ENCODE assay signal across 31 cellular contexts in the genomic region with DNA sequence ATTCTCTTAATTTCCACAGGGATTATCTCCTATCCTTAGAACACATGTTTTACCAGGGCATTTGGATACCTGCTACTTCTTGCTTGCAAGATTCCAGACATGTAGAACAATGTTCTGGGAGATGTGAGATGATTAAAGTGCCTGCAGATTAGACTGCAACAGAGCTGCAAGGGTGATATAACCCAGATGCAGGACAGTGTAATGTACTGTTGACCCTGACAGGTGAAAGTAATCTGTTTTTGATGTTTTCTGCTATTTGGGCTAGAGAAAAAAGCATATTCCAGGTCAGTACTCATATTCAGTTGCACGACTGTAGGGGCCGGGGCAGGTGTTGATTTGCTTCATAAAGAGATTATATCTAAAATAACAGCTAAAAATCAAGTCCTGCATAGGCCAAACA. TPM values are rescaled to one million over a fixed set of nuclear protein-coding genes. Genes with fewer than 3 reads are reported as not detected.
"Had no signal": no experiment of that assay in that cellular context is flagged by ENCODE, and none has a peak within 500 bp of the region (broad histone marks: within the 10 kb centered on the region; RNA-seq: fewer than 3 reads in every experiment).

No MANE protein-coding gene starts in this region.

- H3K27me3 ChIP-seq: ovary, right atrium auricular region, right lobe of liver, vagina had no signal

- H3K27ac Mint-ChIP-seq: mesothelial cell of epicardium; naive B cell; natural killer cell; nephron progenitor cell; neural progenitor cell; progenitor cell of endocrine pancreas; stimulated activated memory B cell treated with anti-CD40 and anti-IgM and Interleukin-4, amounts not matched to agents 10 μg/mL and 1 μg/mL and 100 μg/mL, for 72 hours; stimulated activated naive CD8-positive, alpha-beta T cell treated with anti-CD3 and anti-CD28 coated beads, Interleukin-15, amount 100 ng/mL, for 72 hours had no signal

- H3K9me3 Mint-ChIP-seq: mesothelial cell of epicardium; natural killer cell; neural progenitor cell; stimulated activated naive CD8-positive, alpha-beta T cell treated with anti-CD3 and anti-CD28 coated beads, Interleukin-15, amount 100 ng/mL, for 72 hours had no signal

- H3K4me2 ChIP-seq: neural progenitor cell, smooth muscle cell had no signal

- H2AFZ ChIP-seq: neural progenitor cell had no signal

- H3K4me3 ChIP-seq: left ventricle myocardium inferior, lung, neural progenitor cell, ovary, right atrium auricular region, right lobe of liver, smooth muscle cell, tibial nerve, upper lobe of left lung, vagina had no signal

- H3K4me3 Mint-ChIP-seq: mesothelial cell of epicardium; naive B cell; natural killer cell; nephron progenitor cell; neural progenitor cell; stimulated activated memory B cell treated with anti-CD40 and anti-IgM and Interleukin-4, amounts not matched to agents 10 μg/mL and 1 μg/mL and 100 μg/mL, for 72 hours; stimulated activated naive CD8-positive, alpha-beta T cell treated with anti-CD3 and anti-CD28 coated beads, Interleukin-15, amount 100 ng/mL, for 72 hours had no signal

- H3K36me3 Mint-ChIP-seq: mesothelial cell of epicardium; neural progenitor cell; stimulated activated memory B cell treated with anti-CD40 and anti-IgM and Interleukin-4, amounts not matched to agents 10 μg/mL and 1 μg/mL and 100 μg/mL, for 72 hours had no signal

- H3K9ac ChIP-seq: neural progenitor cell had no signal

- DNase-seq: left ventricle myocardium inferior; mesendoderm; naive B cell; natural killer cell; nephron progenitor cell; occipital lobe; ovary; right lobe of liver; stimulated activated CD4-positive, alpha-beta T cell treated with anti-CD3 and anti-CD28 coated beads, Interleukin-1b, Interleukin-23, amount 100 ng/mL, for 48 hours; stimulated activated CD4-positive, alpha-beta T cell treated with anti-CD3 and anti-CD28 coated beads, Interleukin-2, amount 100 ng/mL, for 48 hours; stimulated activated CD4-positive, alpha-beta T cell treated with anti-CD3 and anti-CD28 coated beads, Interleukin-4, amount 100 ng/mL, for 4 hours; stimulated activated CD8-positive, alpha-beta memory T cell treated with anti-CD3 and anti-CD28 coated beads, Interleukin-4, amount 100 ng/mL, for 48 hours; stimulated activated naive CD4-positive, alpha-beta T cell treated with Interleukin-2 at 50 U/mL for 16 hours; stimulated activated naive CD8-positive, alpha-beta T cell treated with anti-CD3 and anti-CD28 coated beads, Interleukin-15, amount 100 ng/mL, for 72 hours; substantia nigra; upper lobe of left lung had no signal

- H3K9me3 ChIP-seq: left ventricle myocardium inferior, neutrophil, ovary, right atrium auricular region, right lobe of liver, tibial nerve, upper lobe of left lung, vagina had no signal

- ATAC-seq: natural killer cell; right lobe of liver; stimulated activated memory B cell treated with anti-CD40 and anti-IgM and Interleukin-4, amounts not matched to agents 10 μg/mL and 1 μg/mL and 100 μg/mL, for 72 hours; stimulated activated naive CD8-positive, alpha-beta T cell treated with anti-CD3 and anti-CD28 coated beads, Interleukin-15, amount 100 ng/mL, for 72 hours had no signal

- H3K27ac ChIP-seq: left ventricle myocardium inferior, neural progenitor cell, neutrophil, ovary, right atrium auricular region, right lobe of liver, tibial nerve, upper lobe of left lung, vagina had no signal

- H3K4me1 ChIP-seq: neural progenitor cell had no signal

- H3K36me3 ChIP-seq: left ventricle myocardium inferior, neural progenitor cell, ovary, right atrium auricular region, right lobe of liver, tibial nerve, upper lobe of left lung, vagina had no signal

RNA-seq across cellular contexts. Expression of gene TMEM54, which starts 27.1 kb away (rescaled TPM):
- total RNA-seq: mononuclear cell, natural killer cell had no signal

RNA-seq across cellular contexts. Expression of gene HPCA, which starts 42.0 kb away (rescaled TPM):
- total RNA-seq: kidney epithelial cell, left ventricle myocardium inferior, mononuclear cell, pulmonary artery endothelial cell, right atrium auricular region, right lobe of liver, skeletal muscle tissue, smooth muscle cell, tibial nerve, upper lobe of left lung, urinary bladder, vagina had no signal
- polyA plus RNA-seq: smooth muscle cell had no signal

RNA-seq across cellular contexts. Expression of gene FNDC5, which starts 57.6 kb away (rescaled TPM):
- total RNA-seq: smooth muscle cell had no signal
- polyA plus RNA-seq: smooth muscle cell had no signal
